In the genomic region with DNA sequence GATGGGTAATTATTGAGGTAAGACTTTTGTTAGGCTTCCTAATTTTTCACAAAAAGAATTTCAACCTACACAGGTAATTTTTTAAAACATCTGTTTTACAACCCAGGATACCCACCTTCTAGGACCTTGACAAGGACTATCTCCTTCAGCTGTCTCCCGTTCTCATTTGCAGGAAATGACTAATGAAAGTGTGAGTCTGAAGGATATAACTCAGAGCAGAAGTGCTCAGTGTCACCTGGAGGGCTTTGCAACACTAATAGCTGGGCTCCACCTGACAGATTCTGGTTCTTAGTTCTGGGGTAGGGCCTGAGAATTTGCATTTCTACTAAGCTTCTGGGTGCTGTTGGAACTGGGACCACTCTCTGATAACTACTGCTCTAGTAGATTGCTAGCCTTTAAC, we compare ENCODE assay signal across 21 cellular contexts. TPM values are rescaled to one million over a fixed set of nuclear protein-coding genes. Genes with fewer than 3 reads are reported as not detected.
A peak's percentile ranks its signal among the peaks of the same experiment; 100 is the strongest.
DNase-seq lines count a peak whose midpoint lies in the region; ATAC-seq and TF ChIP-seq lines count a peak whose summit lies in the region.
"Had no signal": no experiment of that assay in that cellular context is flagged by ENCODE, and none has a peak within 500 bp of the region (broad histone marks: within the 10 kb centered on the region; RNA-seq: fewer than 3 reads in every experiment).

No MANE protein-coding gene starts in this region.

- intact Hi-C loops in activated CD4-positive, alpha-beta T cell treated with anti-CD3 and anti-CD28 coated beads for 36 hours (cut with DNase I, micrococcal nuclease), result no loop called here

- peaks cover 4% of the 10 kb centered on the region for H3K36me3 Mint-ChIP-seq in activated CD4-positive, alpha-beta T cell treated with anti-CD3 and anti-CD28 coated beads for 36 hours (ENCODE audit: low read depth)

- H3K4me3 ChIP-seq in Jurkat, Clone E6-1 (ENCODE audit: low read length), result no peak overlapping the region
- no peak overlapping the region for H3K4me3 ChIP-seq in epithelial cell of esophagus (ENCODE audit: low read length)
- H3K4me3 ChIP-seq: skin epidermis, stomach, transverse colon had no signal

- DNase-seq in activated CD4-positive, alpha-beta T cell treated with anti-CD3 and anti-CD28 coated beads for 36 hours, result peak; percentile 41
- DNase-seq in activated CD4-positive, alpha-beta T cell treated with anti-CD3 and anti-CD28 coated beads, Interleukin-2, amount 50 U/mL, for 48 hours, result no peak
- DNase-seq in DMS53 (lab: John Stamatoyannopoulos, UW) (peak; percentile 39), epithelial cell of esophagus (ENCODE audit: low read depth) (peak; percentile 58)
- DNase-seq in Jurkat, Clone E6-1 (ENCODE audit: low read depth, low spot score), result peak; percentile 2
- no peak for DNase-seq in effector CD8-positive, alpha-beta T cell (lab: John Stamatoyannopoulos, UW)
- DNase-seq: activated T-cell treated with anti-CD3 and anti-CD28 coated beads, Interleukin-2, amount 50 U/mL, for 48 hours; BE2C; DND-41; kidney glomerular epithelial cell; NCI-H1436 treated with DMSO at 0.1 percent for 48 hours; NCI-H526 treated with DMSO at 0.1 percent for 48 hours; nucleus accumbens; stimulated activated CD4-positive, alpha-beta T cell treated with anti-CD3 and anti-CD28 coated beads, Interleukin-4, amount 100 ng/mL, for 1 hour; stomach; transverse colon had no signal

- H3K4me3 Mint-ChIP-seq in activated CD4-positive, alpha-beta T cell treated with anti-CD3 and anti-CD28 coated beads for 36 hours, result no peak overlapping the region
- H3K4me3 Mint-ChIP-seq: activated naive CD8-positive, alpha-beta T cell had no signal

- H3K4me1 Mint-ChIP-seq in activated CD4-positive, alpha-beta T cell treated with anti-CD3 and anti-CD28 coated beads for 36 hours, result peaks cover 13% of the 10 kb centered on the region

- POLR2A ChIA-PET in activated CD4-positive, alpha-beta T cell treated with anti-CD3 and anti-CD28 coated beads for 36 hours (lab: Charles Lee), result no interaction called here

- H3K27ac Mint-ChIP-seq in activated CD4-positive, alpha-beta T cell treated with anti-CD3 and anti-CD28 coated beads for 36 hours, result no peak overlapping the region
- H3K27ac Mint-ChIP-seq: activated naive CD8-positive, alpha-beta T cell had no signal

- no peak for TF ChIP-seq CTCF in epithelial cell of esophagus (IDR thresholded peaks at IDR 0.05; ENCODE audit: insufficient read depth, low read depth, low read length, missing control alignments)

- ATAC-seq in activated CD4-positive, alpha-beta T cell treated with anti-CD3 and anti-CD28 coated beads for 36 hours, result peak; percentile 99
- no peak for ATAC-seq in GM18511 (IDR thresholded peaks at IDR 0.05; ENCODE audit: unreplicated experiment)
- no peak for ATAC-seq in GM19455 (IDR thresholded peaks at IDR 0.05; ENCODE audit: unreplicated experiment)
- ATAC-seq: SK-N-SH treated with all-trans-retinoic acid at 6 μM for 48 hours had no signal

- H3K9me3 Mint-ChIP-seq in activated CD4-positive, alpha-beta T cell treated with anti-CD3 and anti-CD28 coated beads for 36 hours (ENCODE audit: low read depth), result no peaks in the 10 kb centered on the region

- H3K27me3 Mint-ChIP-seq in activated CD4-positive, alpha-beta T cell treated with anti-CD3 and anti-CD28 coated beads for 36 hours, result no peaks in the 10 kb centered on the region
- H3K27me3 Mint-ChIP-seq: activated naive CD8-positive, alpha-beta T cell had no signal

- CTCF ChIA-PET in activated CD4-positive, alpha-beta T cell treated with anti-CD3 and anti-CD28 coated beads for 36 hours (lab: Charles Lee), result interaction anchor here (1.4 to 1.9 kb wide), 2 partner anchors 23 to 44 kb away, joined by 3 to 5 read pairs; no protein-coding TSS in a partner anchor

RNA-seq across cellular contexts. Expression of a gene that starts 30.5 kb away (rescaled TPM):
- 1 to 10 TPM; 3.5 to 5.2 TPM for total RNA-seq in activated CD4-positive, alpha-beta T cell treated with anti-CD3 and anti-CD28 coated beads for 36 hours
- polyA plus RNA-seq in Jurkat, Clone E6-1 (2012; ENCODE audit: insufficient read depth, insufficient read length), result 6.3 TPM

RNA-seq across cellular contexts. Expression of a gene that starts 30.6 kb away (rescaled TPM):
- 10 to 100 TPM; 14.4 to 17.5 TPM for total RNA-seq in activated CD4-positive, alpha-beta T cell treated with anti-CD3 and anti-CD28 coated beads for 36 hours
- 19.0 TPM for polyA plus RNA-seq in Jurkat, Clone E6-1 (2012; ENCODE audit: insufficient read depth, insufficient read length)

Comparison
In these comparisons a context has a peak if more than half of its experiments do, and no peak if none do; other contexts are left out.
1. DNase-seq: peak in activated CD4-positive, alpha-beta T cell treated with anti-CD3 and anti-CD28 coated beads for 36 hours (single experiment), DMS53 (single experiment), Jurkat, Clone E6-1 (single experiment) and epithelial cell of esophagus (single experiment); none in activated CD4-positive, alpha-beta T cell treated with anti-CD3 and anti-CD28 coated beads, Interleukin-2, amount 50 U/mL, for 48 hours (0 of 2) and effector CD8-positive, alpha-beta T cell (single experiment).